Comparison of ENCODE assay signal across 18 cellular contexts in the genomic region with DNA sequence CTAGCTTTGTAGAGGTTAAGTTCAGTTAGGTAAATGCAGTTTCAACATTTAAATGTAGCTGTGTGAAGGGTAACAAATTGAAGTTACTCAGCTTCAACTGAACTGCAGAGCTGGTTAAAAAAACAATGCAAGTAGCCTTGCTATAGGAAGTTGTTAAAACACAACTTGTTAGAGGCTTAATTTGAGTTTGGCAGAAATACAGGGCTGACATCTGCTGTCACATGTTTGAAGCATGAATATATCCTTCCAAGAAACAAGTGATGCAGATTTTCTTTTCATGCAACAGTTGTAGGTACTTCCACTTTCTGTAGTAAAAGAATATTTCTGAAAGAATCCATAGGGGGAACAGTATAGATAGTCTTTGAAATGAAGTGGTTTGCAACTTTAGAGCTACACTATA.
DNase-seq lines count a peak whose midpoint lies in the region; TF ChIP-seq lines count a peak whose summit lies in the region.
"Had no signal": no experiment of that assay in that cellular context is flagged by ENCODE, and none has a peak within 500 bp of the region (broad histone marks: within the 10 kb centered on the region; RNA-seq: fewer than 3 reads in every experiment).

No MANE protein-coding gene starts in this region.

- no peaks in the 10 kb centered on the region for H3K36me3 Mint-ChIP-seq in activated T-helper 1 cell treated with anti-CD3 and anti-CD28 coated beads, Interleukin-12 subunit alpha, Interleukin-12 subunit beta, Interleukin-2, Interleukin-4 antibody, amounts not matched to agents 30 ng/mL and 10 ng/mL and 1 ng/mL, durations not matched to agents 14 hours and 24 hours and 36 hours (ENCODE audit: low read depth)

- H3K79me2 ChIP-seq in Loucy (ENCODE audit: insufficient read depth, low read length): no peaks in the 10 kb centered on the region

- no peak overlapping the region for H3K4me2 ChIP-seq in Loucy (ENCODE audit: low read depth, low read length, poor library complexity, severe bottlenecking)

- TF ChIP-seq POLR2A in thyroid gland (IDR thresholded peaks at IDR 0.05): no peak

- peaks cover 21% of the 10 kb centered on the region for H3K9me3 ChIP-seq in Loucy (ENCODE audit: insufficient read depth, low read depth, low read length)
- no peaks in the 10 kb centered on the region for H3K9me3 ChIP-seq in thyroid gland
- H3K9me3 ChIP-seq: body of pancreas had no signal

- H3K4me1 Mint-ChIP-seq in activated T-helper 1 cell treated with anti-CD3 and anti-CD28 coated beads, Interleukin-12 subunit alpha, Interleukin-12 subunit beta, Interleukin-2, Interleukin-4 antibody, amounts not matched to agents 30 ng/mL and 10 ng/mL and 1 ng/mL, durations not matched to agents 14 hours and 24 hours and 36 hours (ENCODE audit: low read depth): peaks cover 8% of the 10 kb centered on the region

- no peak overlapping the region for H3K9ac ChIP-seq in Loucy (ENCODE audit: low read depth, low read length, poor library complexity, severe bottlenecking)

- no peak overlapping the region for H3K27ac Mint-ChIP-seq in activated T-helper 1 cell treated with anti-CD3 and anti-CD28 coated beads, Interleukin-12 subunit alpha, Interleukin-12 subunit beta, Interleukin-2, Interleukin-4 antibody, amounts not matched to agents 30 ng/mL and 10 ng/mL and 1 ng/mL, durations not matched to agents 14 hours and 24 hours and 36 hours
- H3K27ac Mint-ChIP-seq: natural killer cell treated with Interleukin-12 subunit alpha and Interleukin-12 subunit beta and Interleukin-15 and Interleukin-18, amount 100 ng/mL, for 72 hours had no signal

- H3K27me3 Mint-ChIP-seq in activated T-helper 1 cell treated with anti-CD3 and anti-CD28 coated beads, Interleukin-12 subunit alpha, Interleukin-12 subunit beta, Interleukin-2, Interleukin-4 antibody, amounts not matched to agents 30 ng/mL and 10 ng/mL and 1 ng/mL, durations not matched to agents 14 hours and 24 hours and 36 hours (ENCODE audit: insufficient read depth): peaks cover 5% of the 10 kb centered on the region

- intact Hi-C loops in thyroid gland (cut with DNase I): no loop called here
- intact Hi-C loops in activated T-helper 1 cell treated with anti-CD3 and anti-CD28 coated beads, Interleukin-12 subunit alpha, Interleukin-12 subunit beta, Interleukin-2, Interleukin-4 antibody, amounts not matched to agents 30 ng/mL and 10 ng/mL and 1 ng/mL, durations not matched to agents 14 hours and 24 hours and 36 hours (cut with micrococcal nuclease): loop anchor here (5.0 kb wide), 1 partner anchor 105 kb away; no protein-coding TSS in a partner anchor

- no peaks in the 10 kb centered on the region for H4K20me1 ChIP-seq in Loucy (ENCODE audit: insufficient read depth, low read length, poor library complexity, severe bottlenecking)

- TF ChIP-seq CTCF in AG10803 (conservative IDR thresholded peaks at IDR 0.05; ENCODE audit: low read length) (no peak), Loucy (conservative IDR thresholded peaks at IDR 0.05; ENCODE audit: low read length) (peak; percentile 61), choroid plexus epithelial cell (conservative IDR thresholded peaks at IDR 0.05; ENCODE audit: low read depth, low read length) (no peak), thyroid gland (IDR thresholded peaks at IDR 0.05) (no peak)

- H3K36me3 ChIP-seq in Loucy (ENCODE audit: insufficient read depth, low read length) (peaks cover 19% of the 10 kb centered on the region; the same call in 1 of the 2 replicates), thyroid gland (no peaks in the 10 kb centered on the region)

- H3K9me2 ChIP-seq in Loucy (replicated peaks; ENCODE audit: low read depth, low read length): no peaks in the 10 kb centered on the region

- H3K27me3 ChIP-seq in Loucy (ENCODE audit: insufficient read depth, low read length, poor library complexity, severe bottlenecking): no peaks in the 10 kb centered on the region
- no peaks in the 10 kb centered on the region for H3K27me3 ChIP-seq in thyroid gland
- H3K27me3 ChIP-seq: body of pancreas had no signal

- peak overlapping the region; percentile 6; the same call in 1 of the 2 replicates for H2AFZ ChIP-seq in Loucy (ENCODE audit: low read length)

- H3K9me3 Mint-ChIP-seq in activated T-helper 1 cell treated with anti-CD3 and anti-CD28 coated beads, Interleukin-12 subunit alpha, Interleukin-12 subunit beta, Interleukin-2, Interleukin-4 antibody, amounts not matched to agents 30 ng/mL and 10 ng/mL and 1 ng/mL, durations not matched to agents 14 hours and 24 hours and 36 hours: peaks cover 6% of the 10 kb centered on the region
- H3K9me3 Mint-ChIP-seq: natural killer cell treated with Interleukin-12 subunit alpha and Interleukin-12 subunit beta and Interleukin-15 and Interleukin-18, amount 100 ng/mL, for 72 hours had no signal

- H3K4me3 ChIP-seq in AG10803 (ENCODE audit: low read length) (no peak overlapping the region), Loucy (ENCODE audit: low read length, poor library complexity, severe bottlenecking) (no peak overlapping the region), choroid plexus epithelial cell (ENCODE audit: low read depth, low read length) (no peak overlapping the region), thyroid gland (replicated peaks in 1 of 3) (no peak overlapping the region)
- H3K4me3 ChIP-seq: body of pancreas, lung had no signal

- H3K4me1 ChIP-seq in Loucy (ENCODE audit: insufficient read depth, low read length, poor library complexity, severe bottlenecking): peaks cover 26% of the 10 kb centered on the region
- H3K4me1 ChIP-seq in thyroid gland: no peaks in the 10 kb centered on the region
- H3K4me1 ChIP-seq: body of pancreas had no signal

- no peak overlapping the region for H3K27ac ChIP-seq in thyroid gland
- H3K27ac ChIP-seq: body of pancreas had no signal

- DNase-seq in AG10803 (ENCODE audit: low read depth) (peak; percentile 69), choroid plexus epithelial cell (ENCODE audit: low read depth) (peak; percentile 67), iris pigment epithelial cell (ENCODE audit: low read depth) (peak; percentile 51), thyroid gland (no peak), SKM-1 treated with dmso at 0.1 percent for 144 hours (lab: John Stamatoyannopoulos, UW; ENCODE audit: unreplicated experiment) (no peak), OCI-M1 (lab: John Stamatoyannopoulos, UW) (no peak)
- DNase-seq in activated T-helper 1 cell treated with anti-CD3 and anti-CD28 coated beads, Interleukin-12 subunit alpha, Interleukin-12 subunit beta, Interleukin-2, Interleukin-4 antibody, amounts not matched to agents 30 ng/mL and 10 ng/mL and 1 ng/mL, durations not matched to agents 14 hours and 24 hours and 36 hours (ENCODE audit: low spot score): no peak
- DNase-seq: activated CD4-positive, alpha-beta T cell treated with anti-CD3 and anti-CD28 coated beads, Interleukin-2, amount 50 U/mL, for 1 hour; activated naive CD4-positive, alpha-beta T cell treated with anti-CD3 and anti-CD28 coated beads, Interleukin-2, amount 50 U/mL, for 16 hours; activated T-cell treated with anti-CD3 and anti-CD28 coated beads for 4 hours; body of pancreas; effector CD8-positive, alpha-beta T cell; GDM1; NCI-H2081; NCI-H524 treated with DMSO at 0.1 percent for 48 hours had no signal

- H3F3A ChIP-seq in Loucy (ENCODE audit: low read depth): no peaks in the 10 kb centered on the region

- H3K4me3 Mint-ChIP-seq in activated T-helper 1 cell treated with anti-CD3 and anti-CD28 coated beads, Interleukin-12 subunit alpha, Interleukin-12 subunit beta, Interleukin-2, Interleukin-4 antibody, amounts not matched to agents 30 ng/mL and 10 ng/mL and 1 ng/mL, durations not matched to agents 14 hours and 24 hours and 36 hours: no peak overlapping the region
- H3K4me3 Mint-ChIP-seq: natural killer cell treated with Interleukin-12 subunit alpha and Interleukin-12 subunit beta and Interleukin-15 and Interleukin-18, amount 100 ng/mL, for 72 hours had no signal

Comparison
In these comparisons a context has a peak if more than half of its experiments do, and no peak if none do; other contexts are left out.
1. DNase-seq: peak in AG10803 (single experiment), choroid plexus epithelial cell (single experiment) and iris pigment epithelial cell (single experiment); none in thyroid gland (0 of 2), activated T-helper 1 cell treated with anti-CD3 and anti-CD28 coated beads, Interleukin-12 subunit alpha, Interleukin-12 subunit beta, Interleukin-2, Interleukin-4 antibody, amounts not matched to agents 30 ng/mL and 10 ng/mL and 1 ng/mL, durations not matched to agents 14 hours and 24 hours and 36 hours (single experiment), SKM-1 treated with dmso at 0.1 percent for 144 hours (single experiment) and OCI-M1 (single experiment).